ENCODE assay signal across 15 cellular contexts in genomic region chr16:49622421-49623402, GRCh38.
"Had no signal": no experiment of that assay in that cellular context is flagged by ENCODE, and none has a peak within 500 bp of the region (broad histone marks: within the 10 kb centered on the region; RNA-seq: fewer than 3 reads in every experiment).

No MANE protein-coding gene starts in this region.

- H3K9me3 ChIP-seq: esophagus muscularis mucosa, neutrophil, stomach, testis had no signal

- H3K4me1 Mint-ChIP-seq: activated naive CD8-positive, alpha-beta T cell treated with anti-CD3 and anti-CD28 coated beads, Interleukin-2, amount 50 U/mL, for 24 hours had no signal

- H3K27ac ChIP-seq: esophagus muscularis mucosa, neutrophil, stomach, testis had no signal

- H3K4me3 Mint-ChIP-seq: activated naive CD4-positive, alpha-beta T cell treated with anti-CD3 and anti-CD28 coated beads for 36 hours; activated naive CD8-positive, alpha-beta T cell treated with anti-CD3 and anti-CD28 coated beads, Interleukin-2, amount 50 U/mL, for 24 hours; T-helper 2 cell treated with Interferon-gamma antibody and Interleukin-4, amounts not matched to agents 5 μg/mL and 100 μg/mL, for 36 hours had no signal

- H3K27me3 ChIP-seq: dorsolateral prefrontal cortex, esophagus muscularis mucosa, neutrophil, stomach, testis had no signal

- H3K27ac Mint-ChIP-seq: activated naive CD4-positive, alpha-beta T cell treated with anti-CD3 and anti-CD28 coated beads for 36 hours; activated naive CD8-positive, alpha-beta T cell treated with anti-CD3 and anti-CD28 coated beads, Interleukin-2, amount 50 U/mL, for 24 hours; activated T-helper 2 cell treated with anti-CD3 and anti-CD28 coated beads, Interferon-gamma antibody, Interleukin-2, Interleukin-4, amounts not matched to agents 10 μg/mL and 5 μg/mL and 100 μg/mL, durations not matched to agents 14 hours and 24 hours and 36 hours; T-helper 2 cell treated with Interferon-gamma antibody and Interleukin-4, amounts not matched to agents 5 μg/mL and 100 μg/mL, for 36 hours had no signal

- H3K27me3 Mint-ChIP-seq: activated naive CD8-positive, alpha-beta T cell treated with anti-CD3 and anti-CD28 coated beads, Interleukin-2, amount 50 U/mL, for 24 hours had no signal

- H3K9me3 Mint-ChIP-seq: activated naive CD4-positive, alpha-beta T cell treated with anti-CD3 and anti-CD28 coated beads for 36 hours; activated naive CD8-positive, alpha-beta T cell treated with anti-CD3 and anti-CD28 coated beads, Interleukin-2, amount 50 U/mL, for 24 hours; activated T-helper 2 cell treated with anti-CD3 and anti-CD28 coated beads, Interferon-gamma antibody, Interleukin-2, Interleukin-4, amounts not matched to agents 10 μg/mL and 5 μg/mL and 100 μg/mL, durations not matched to agents 14 hours and 24 hours and 36 hours; T-helper 2 cell treated with Interferon-gamma antibody and Interleukin-4, amounts not matched to agents 5 μg/mL and 100 μg/mL, for 36 hours had no signal

- DNase-seq: activated CD4-positive, alpha-beta T cell treated with anti-CD3 and anti-CD28 coated beads, Interleukin-2, amount 50 U/mL, for 4 hours; activated naive CD4-positive, alpha-beta T cell treated with anti-CD3 and anti-CD28 coated beads for 36 hours; activated naive CD8-positive, alpha-beta T cell treated with anti-CD3 and anti-CD28 coated beads, Interleukin-2, amount 50 U/mL, for 24 hours; activated T-cell treated with anti-CD3 and anti-CD28 coated beads, Interleukin-2, amount 50 U/mL, for 1 hour; dorsolateral prefrontal cortex; hippocampal formation; kidney; mesendoderm; stimulated activated CD4-positive, alpha-beta T cell treated with anti-CD3 and anti-CD28 coated beads, Interleukin-1b, Interleukin-23, amount 100 ng/mL, for 48 hours; stomach; testis had no signal

- H3K36me3 ChIP-seq: neutrophil, stomach had no signal

- FAIRE-seq: kidney had no signal

- H3K4me3 ChIP-seq: dorsolateral prefrontal cortex, esophagus muscularis mucosa, stomach, testis had no signal
